1 cellular context compared by ENCODE assay signal in genomic region chr6:148635070-148635743, GRCh38.
TF ChIP-seq lines count a peak whose summit lies in the region.

No MANE protein-coding gene starts in this region.

TF ChIP-seq in WTC11, 78 proteins besides CTCF, POLR2A, EP300 and RAD21 (continued from another document):
- no peak for TF ChIP-seq AR (CRISPR knock-in tag; IDR thresholded peaks at IDR 0.05)
TF ChIP-seq in WTC11: peak in this region for 0.
